Comparison of ENCODE assay signal across 23 cellular contexts in the genomic region with DNA sequence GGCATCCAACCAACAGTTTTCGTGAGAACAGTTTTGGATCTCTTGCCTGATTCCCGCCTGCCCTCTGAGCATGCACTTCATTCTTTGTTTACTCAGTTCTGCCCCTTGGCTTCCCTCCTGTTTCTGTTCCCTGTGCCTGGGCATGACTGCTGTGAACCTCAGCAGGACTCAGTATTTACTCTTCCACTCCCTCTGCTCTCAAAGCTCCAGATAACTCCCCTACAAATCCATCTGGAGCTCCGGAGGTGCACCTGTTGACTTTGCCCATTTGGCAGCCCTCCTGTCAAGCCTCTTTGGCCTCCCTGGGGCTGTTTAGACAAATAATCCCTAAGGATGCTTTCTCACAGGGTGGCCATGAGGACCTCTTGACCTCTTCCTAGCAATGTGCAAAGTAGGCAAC. TPM values are rescaled to one million over a fixed set of nuclear protein-coding genes. Genes with fewer than 3 reads are reported as not detected.
DNase-seq lines count a peak whose midpoint lies in the region; ATAC-seq, FAIRE-seq and TF ChIP-seq lines count a peak whose summit lies in the region.
"Had no signal": no experiment of that assay in that cellular context is flagged by ENCODE, and none has a peak within 500 bp of the region (broad histone marks: within the 10 kb centered on the region; RNA-seq: fewer than 3 reads in every experiment).

No MANE protein-coding gene starts in this region.

- no peak for FAIRE-seq in urothelium cell line (lab: Jason Lieb, UNC)

- DNase-seq in NCI-H187 treated with DMSO at 0.1 percent for 48 hours (lab: John Stamatoyannopoulos, UW) (peak; percentile 73), SHP77 (lab: John Stamatoyannopoulos, UW) (peak; percentile 48 to 55), mucosa of descending colon (peak in 2 of 3 donors; percentile 34 to 39), testis (no peak), urothelium cell line (ENCODE audit: low spot score) (no peak), right atrium auricular region (ENCODE audit: low spot score) (no peak)
- DNase-seq: activated CD4-positive, alpha-beta T cell treated with anti-CD3 and anti-CD28 coated beads, Interleukin-2, amount 10 ng/mL, durations not matched to agents 24 days and 14 days; activated effector memory CD4-positive, alpha-beta T cell treated with Interleukin-2 at 50 U/mL for 16 hours; Caco-2; effector memory CD8-positive, alpha-beta T cell; GDM1; heart left ventricle; HFFc6; immature natural killer cell; naive thymus-derived CD4-positive, alpha-beta T cell; NCI-H1436; ovary; RPMI8226; SW 1271 had no signal

- 87 to 97% methylated on average over 3 of the region's 3 CpGs for WGBS in testis, 2 donors

- intact Hi-C loops in mucosa of descending colon (cut with DNase I, micrococcal nuclease) (no loop called here), testis (cut with DNase I; ENCODE audit: low total_unique reads) (no loop called here)

- H3K4me3 ChIP-seq in HEK293 (ENCODE audit: low read depth, low read length) (no peak overlapping the region), mucosa of descending colon (no peak overlapping the region), testis (no peak overlapping the region), right atrium auricular region (no peak overlapping the region)
- H3K4me3 ChIP-seq: cardiac muscle cell, heart left ventricle, ovary had no signal

- no peak for TF ChIP-seq POLR2A in testis (IDR thresholded peaks at IDR 0.05)

- CTCF ChIA-PET in HEK293 (lab: Yijun Ruan, JAX), result no interaction called here

- no peak overlapping the region for H3K27ac ChIP-seq in HEK293 (ENCODE audit: extremely low read depth, low read depth, low read length)
- H3K27ac ChIP-seq in testis, result no peak overlapping the region
- no peak overlapping the region for H3K27ac ChIP-seq in right atrium auricular region
- H3K27ac ChIP-seq: cardiac muscle cell, heart left ventricle, KMS-11, ovary had no signal

- peaks cover 5% of the 10 kb centered on the region; the same call in 1 of the 2 replicates for H3K4me1 ChIP-seq in HEK293 (ENCODE audit: control insufficient read depth, insufficient read depth, low read length)
- peaks cover 4% of the 10 kb centered on the region for H3K4me1 ChIP-seq in mucosa of descending colon (ENCODE audit: low read depth)
- H3K4me1 ChIP-seq in testis, result no peaks in the 10 kb centered on the region
- H3K4me1 ChIP-seq in right atrium auricular region, result peaks cover 0 to 2% of the 10 kb centered on the region in 2 donors
- H3K4me1 ChIP-seq: Caco-2 had no signal

- no peaks in the 10 kb centered on the region for H3K9me3 ChIP-seq in HEK293 (ENCODE audit: control insufficient read depth, insufficient read depth, low read depth, low read length)
- H3K9me3 ChIP-seq in mucosa of descending colon, result no peaks in the 10 kb centered on the region
- no peaks in the 10 kb centered on the region for H3K9me3 ChIP-seq in testis
- no peaks in the 10 kb centered on the region for H3K9me3 ChIP-seq in right atrium auricular region
- H3K9me3 ChIP-seq: heart left ventricle, ovary had no signal

- peak; percentile 87 for ATAC-seq in mucosa of descending colon
- ATAC-seq in GM19023 (IDR thresholded peaks at IDR 0.05; ENCODE audit: unreplicated experiment), result no peak
- ATAC-seq: effector memory CD8-positive, alpha-beta T cell; heart left ventricle; naive thymus-derived CD4-positive, alpha-beta T cell had no signal

- no peaks in the 10 kb centered on the region for H3K27me3 ChIP-seq in testis
- no peaks in the 10 kb centered on the region for H3K27me3 ChIP-seq in right atrium auricular region
- H3K27me3 ChIP-seq: cardiac muscle cell, ovary had no signal

- POLR2A ChIA-PET in HEK293 (lab: Yijun Ruan, JAX), result no interaction called here

- H3K36me3 ChIP-seq in HEK293 (ENCODE audit: control insufficient read depth in 2 of 2, insufficient read depth in 1 of 2, low read length in 2 of 2) (no peaks in the 10 kb centered on the region), mucosa of descending colon (ENCODE audit: low read depth) (no peaks in the 10 kb centered on the region), testis (ENCODE audit: low read depth, missing control alignments) (no peaks in the 10 kb centered on the region), right atrium auricular region (no peaks in the 10 kb centered on the region)
- H3K36me3 ChIP-seq: cardiac muscle cell, heart left ventricle, ovary had no signal

- TF ChIP-seq CTCF in HEK293 (tag by site-specific recombination; IDR thresholded peaks at IDR 0.05) (no peak), mucosa of descending colon (IDR thresholded peaks at IDR 0.05) (no peak), testis (IDR thresholded peaks at IDR 0.05) (no peak), right atrium auricular region (IDR thresholded peaks at IDR 0.05) (no peak)

TF ChIP-seq in HEK293, 187 proteins besides CTCF, POLR2A, EP300 and RAD21:
- no peak for TF ChIP-seq SP3 (tag by site-specific recombination; IDR thresholded peaks at IDR 0.05)
- TF ChIP-seq SCRT1 (tag by site-specific recombination; IDR thresholded peaks at IDR 0.05; ENCODE audit: borderline replicate concordance), result peak; percentile 67
- TF ChIP-seq PRDM4 (tag by site-specific recombination; IDR thresholded peaks at IDR 0.05), result no peak
- TF ChIP-seq ZNF501 (tag by site-specific recombination; IDR thresholded peaks at IDR 0.05), result no peak
- peak; percentile 43 for TF ChIP-seq GLIS1 (tag by site-specific recombination; IDR thresholded peaks at IDR 0.05)
- TF ChIP-seq ZNF394 (tag by site-specific recombination; IDR thresholded peaks at IDR 0.05; ENCODE audit: borderline replicate concordance), result no peak
- peak; percentile 52; the same call in 1 of the 2 replicates for TF ChIP-seq FEZF1 (tag by site-specific recombination; IDR thresholded peaks at IDR 0.05)
- no peak for TF ChIP-seq ZNF596 (tag by site-specific recombination; IDR thresholded peaks at IDR 0.05)
- TF ChIP-seq ZNF433 (tag by site-specific recombination; IDR thresholded peaks at IDR 0.05; ENCODE audit: low read depth), result no peak
- peak; percentile 68 for TF ChIP-seq SCRT2 (tag by site-specific recombination; IDR thresholded peaks at IDR 0.05)
- no peak for TF ChIP-seq ZSCAN18 (tag by site-specific recombination; IDR thresholded peaks at IDR 0.05)
- peak; percentile 98 for TF ChIP-seq ZIC2 (tag by site-specific recombination; IDR thresholded peaks at IDR 0.05)
- peak; percentile 58; the same call in 1 of the 2 replicates for TF ChIP-seq ZNF423 (tag by site-specific recombination; IDR thresholded peaks at IDR 0.05)

RNA-seq across cellular contexts. Expression of gene ARGLU1, which starts 34.2 kb away (rescaled TPM):
- total RNA-seq in mucosa of descending colon (10 to 100 TPM; 71.7 to 88.5 (median 84.8) TPM), testis (100 to 1,000 TPM; 148 to 164 TPM), right atrium auricular region (10 to 100 TPM; 26.1 to 39.9 TPM)
- polyA plus RNA-seq in testis (ENCODE audit: insufficient read depth, low read depth, low replicate concordance), result 67.6 TPM

Comparison
In these comparisons a context has a peak if more than half of its experiments do, and no peak if none do; other contexts are left out.
1. DNase-seq: peak in NCI-H187 treated with DMSO at 0.1 percent for 48 hours (single experiment), SHP77 (2 of 2) and mucosa of descending colon (2 of 3); none in testis (single experiment), urothelium cell line (single experiment) and right atrium auricular region (single experiment).